In the genomic region with DNA sequence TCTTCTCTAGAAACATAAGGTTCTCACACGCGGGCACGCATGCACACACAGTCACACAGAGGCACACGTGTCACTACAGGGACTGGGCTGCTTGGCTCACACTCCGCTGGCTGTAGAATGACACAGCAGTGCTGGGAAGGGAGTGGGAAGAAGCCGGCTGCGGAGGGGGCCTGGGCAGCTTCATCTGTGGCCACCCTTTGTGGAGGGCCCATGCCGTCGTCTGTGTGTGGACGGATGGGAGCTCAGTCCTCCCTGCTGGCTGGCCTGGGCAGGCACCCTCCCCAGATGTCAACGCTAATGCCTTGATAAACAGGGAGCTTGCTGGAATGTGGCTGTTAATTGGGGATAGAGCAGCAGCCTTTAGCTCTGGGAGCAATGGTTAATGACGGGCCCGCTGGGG, we compare ENCODE assay signal across 24 cellular contexts.
DNase-seq lines count a peak whose midpoint lies in the region; ATAC-seq and TF ChIP-seq lines count a peak whose summit lies in the region.
"Had no signal": no experiment of that assay in that cellular context is flagged by ENCODE, and none has a peak within 500 bp of the region (broad histone marks: within the 10 kb centered on the region; RNA-seq: fewer than 3 reads in every experiment).

No MANE protein-coding gene starts in this region.

- no peaks in the 10 kb centered on the region for H3K36me3 ChIP-seq in SJCRH30
- H3K36me3 ChIP-seq: tibial nerve had no signal

- H3K27me3 ChIP-seq in SJCRH30 = no peaks in the 10 kb centered on the region
- H3K27me3 ChIP-seq: tibial nerve had no signal

- peaks cover 22% of the 10 kb centered on the region for H3K4me1 ChIP-seq in SJCRH30

- no peak overlapping the region for H3K27ac Mint-ChIP-seq in nephron progenitor cell
- H3K27ac Mint-ChIP-seq in stimulated activated naive CD8-positive, alpha-beta T cell treated with anti-CD3 and anti-CD28 coated beads, Interleukin-15, amount 100 ng/mL, for 72 hours = peak overlapping the region in 1 of 2 donors; percentile 79
- H3K27ac Mint-ChIP-seq: CD4-positive, alpha-beta T cell; IgD-negative memory B cell; T-cell had no signal

- H3K9me3 Mint-ChIP-seq in nephron progenitor cell = peaks cover 14% of the 10 kb centered on the region
- no peaks in the 10 kb centered on the region for H3K9me3 Mint-ChIP-seq in stimulated activated naive CD8-positive, alpha-beta T cell treated with anti-CD3 and anti-CD28 coated beads, Interleukin-15, amount 100 ng/mL, for 72 hours
- H3K9me3 Mint-ChIP-seq: CD4-positive, alpha-beta T cell; IgD-negative memory B cell; T-cell had no signal

- ATAC-seq in left cardiac atrium = peak; percentile 48 to 58
- ATAC-seq in stimulated activated naive CD8-positive, alpha-beta T cell treated with anti-CD3 and anti-CD28 coated beads, Interleukin-15, amount 100 ng/mL, for 72 hours = no peak
- ATAC-seq: T-cell had no signal

- peaks cover 23% of the 10 kb centered on the region for H3K27me3 Mint-ChIP-seq in nephron progenitor cell (ENCODE audit: low read depth, poor library complexity)
- no peaks in the 10 kb centered on the region for H3K27me3 Mint-ChIP-seq in stimulated activated naive CD8-positive, alpha-beta T cell treated with anti-CD3 and anti-CD28 coated beads, Interleukin-15, amount 100 ng/mL, for 72 hours
- H3K27me3 Mint-ChIP-seq: CD4-positive, alpha-beta T cell had no signal

- peaks cover 49% of the 10 kb centered on the region for H3K4me1 Mint-ChIP-seq in nephron progenitor cell
- H3K4me1 Mint-ChIP-seq in stimulated activated naive CD8-positive, alpha-beta T cell treated with anti-CD3 and anti-CD28 coated beads, Interleukin-15, amount 100 ng/mL, for 72 hours = peaks cover 44% of the 10 kb centered on the region

- peak overlapping the region; percentile 35 for H3K4me3 ChIP-seq in SJCRH30
- H3K4me3 ChIP-seq: coronary artery, tibial nerve had no signal

- no peak for TF ChIP-seq CTCF in nephron progenitor cell (IDR thresholded peaks at IDR 0.05)

- peak overlapping the region; percentile 12 for H3K4me3 Mint-ChIP-seq in nephron progenitor cell
- no peak overlapping the region for H3K4me3 Mint-ChIP-seq in stimulated activated naive CD8-positive, alpha-beta T cell treated with anti-CD3 and anti-CD28 coated beads, Interleukin-15, amount 100 ng/mL, for 72 hours
- H3K4me3 Mint-ChIP-seq: CD4-positive, alpha-beta T cell; IgD-negative memory B cell; naive B cell; T-cell had no signal

- H3K27ac ChIP-seq in SJCRH30 = peak overlapping the region; percentile 78
- H3K27ac ChIP-seq: coronary artery had no signal

- no peaks in the 10 kb centered on the region for H3K36me3 Mint-ChIP-seq in nephron progenitor cell (ENCODE audit: low read depth)
- H3K36me3 Mint-ChIP-seq: IgD-negative memory B cell, naive B cell, T-cell had no signal

- intact Hi-C loops in left cardiac atrium (cut with DNase I) = no loop called here

- DNase-seq in AG20443 (ENCODE audit: low spot score) (peak; percentile 11), SJCRH30 (peak; percentile 53 to 56), left cardiac atrium (peak; percentile 27), nephron progenitor cell (peak; percentile 25), DMS79 (lab: John Stamatoyannopoulos, UW) (no peak)
- DNase-seq in activated T-cell treated with anti-CD3 and anti-CD28 coated beads, Interleukin-2, amount 50 U/mL, for 48 hours = no peak
- no peak for DNase-seq in stimulated activated naive CD8-positive, alpha-beta T cell treated with anti-CD3 and anti-CD28 coated beads, Interleukin-15, amount 100 ng/mL, for 72 hours
- no peak for DNase-seq in effector CD4-positive, alpha-beta T cell
- DNase-seq: activated CD4-positive, alpha-beta T cell treated with anti-CD3 and anti-CD28 coated beads for 1 hour; activated naive CD4-positive, alpha-beta T cell; activated T-cell treated with anti-CD3 and anti-CD28 coated beads, Interleukin-2, amount 50 U/mL, for 1 hour; amniotic stem cell; CD4-positive, alpha-beta T cell; naive B cell; NCI-H1105 treated with DMSO at 0.1 percent for 48 hours; NCI-H2081 treated with DMSO at 0.1 percent for 48 hours; NCI-H510A treated with DMSO at 0.1 percent for 48 hours; NK-92 treated with Interleukin-12 subunit alpha and Interleukin-12 subunit beta, amount 100 ng/mL, for 24 hours; SIG-M5; stimulated activated CD8-positive, alpha-beta memory T cell treated with anti-CD3 and anti-CD28 coated beads, Interleukin-4, amount 100 ng/mL, for 48 hours; T-cell had no signal

- no peaks in the 10 kb centered on the region for H3K9me3 ChIP-seq in SJCRH30 (replicated peaks)
- H3K9me3 ChIP-seq: tibial nerve had no signal

Comparison
In these comparisons a context has a peak if more than half of its experiments do, and no peak if none do; other contexts are left out.
1. DNase-seq: peak in AG20443 (single experiment), SJCRH30 (2 of 2), left cardiac atrium (single experiment) and nephron progenitor cell (single experiment); none in DMS79 (single experiment), activated T-cell treated with anti-CD3 and anti-CD28 coated beads, Interleukin-2, amount 50 U/mL, for 48 hours (0 of 2), stimulated activated naive CD8-positive, alpha-beta T cell treated with anti-CD3 and anti-CD28 coated beads, Interleukin-15, amount 100 ng/mL, for 72 hours (0 of 2) and effector CD4-positive, alpha-beta T cell (single experiment).